Comparison of ENCODE assay signal across 11 cellular contexts in genomic region chr1:231800071-231800470, GRCh38.
DNase-seq lines count a peak whose midpoint lies in the region; ATAC-seq and TF ChIP-seq lines count a peak whose summit lies in the region.
"Had no signal": no experiment of that assay in that cellular context is flagged by ENCODE, and none has a peak within 500 bp of the region (broad histone marks: within the 10 kb centered on the region; RNA-seq: fewer than 3 reads in every experiment).

No MANE protein-coding gene starts in this region.

- POLR2A ChIA-PET in naive thymus-derived CD8-positive, alpha-beta T cell (lab: Charles Lee), result no interaction called here

- DNase-seq in EH (ENCODE audit: low read depth), result peak; percentile 76
- peak; percentile 28 for DNase-seq in MV-4-11 (lab: John Stamatoyannopoulos, UW)
- DNase-seq in endothelial cell (ENCODE audit: low spot score), result no peak
- DNase-seq in naive thymus-derived CD8-positive, alpha-beta T cell, result no peak
- no peak for DNase-seq in nephron progenitor cell
- DNase-seq in NCI-H2029 treated with DMSO at 0.1 percent for 48 hours (lab: John Stamatoyannopoulos, UW), result no peak
- DNase-seq: MM.1S, NCI-H526 treated with DMSO at 0.1 percent for 48 hours, right lobe of liver, SHP77 treated with DMSO at 0.1 percent for 48 hours had no signal

- peak overlapping the region; percentile 87 for H3K4me3 Mint-ChIP-seq in endothelial cell (ENCODE audit: unreplicated experiment)
- H3K4me3 Mint-ChIP-seq in naive thymus-derived CD8-positive, alpha-beta T cell, result no peak overlapping the region
- H3K4me3 Mint-ChIP-seq in nephron progenitor cell, result no peak overlapping the region

- H3K27ac Mint-ChIP-seq in endothelial cell (ENCODE audit: unreplicated experiment) (peak overlapping the region; percentile 93), nephron progenitor cell (no peak overlapping the region)
- peak overlapping the region in 6 of 10 donors; percentile 18 to 82 (median 48) for H3K27ac Mint-ChIP-seq in naive thymus-derived CD8-positive, alpha-beta T cell

- H3K9me3 Mint-ChIP-seq in endothelial cell (ENCODE audit: unreplicated experiment) (peaks cover 8% of the 10 kb centered on the region), nephron progenitor cell (peaks cover 19% of the 10 kb centered on the region)
- peaks cover 0 to 11% (median 3%) of the 10 kb centered on the region in 9 donors for H3K9me3 Mint-ChIP-seq in naive thymus-derived CD8-positive, alpha-beta T cell

- peaks cover 62% of the 10 kb centered on the region for H3K36me3 Mint-ChIP-seq in endothelial cell (ENCODE audit: low read depth, unreplicated experiment)
- H3K36me3 Mint-ChIP-seq in naive thymus-derived CD8-positive, alpha-beta T cell, result peaks cover 7 to 63% (median 45%) of the 10 kb centered on the region in 3 donors
- H3K36me3 Mint-ChIP-seq in nephron progenitor cell (ENCODE audit: low read depth), result peaks cover 38% of the 10 kb centered on the region

- no peak for ATAC-seq in naive thymus-derived CD8-positive, alpha-beta T cell
- no peak for ATAC-seq in GM18873 (IDR thresholded peaks at IDR 0.05; ENCODE audit: low FRiP score, unreplicated experiment)
- ATAC-seq: right lobe of liver had no signal

- TF ChIP-seq CTCF in endothelial cell (IDR thresholded peaks at IDR 0.05; ENCODE audit: unreplicated experiment), result no peak
- TF ChIP-seq CTCF in nephron progenitor cell (IDR thresholded peaks at IDR 0.05), result no peak

- H3K27me3 Mint-ChIP-seq in endothelial cell (ENCODE audit: unreplicated experiment) (peaks cover 14% of the 10 kb centered on the region), nephron progenitor cell (ENCODE audit: low read depth, poor library complexity) (peaks cover 4% of the 10 kb centered on the region)
- no peaks in the 10 kb centered on the region for H3K27me3 Mint-ChIP-seq in naive thymus-derived CD8-positive, alpha-beta T cell

- H3K4me1 Mint-ChIP-seq in endothelial cell (ENCODE audit: unreplicated experiment) (peaks cover 3% of the 10 kb centered on the region), nephron progenitor cell (peaks cover 20% of the 10 kb centered on the region)
- peaks cover 0 to 2% (median 0%) of the 10 kb centered on the region in 4 donors for H3K4me1 Mint-ChIP-seq in naive thymus-derived CD8-positive, alpha-beta T cell

Comparison
In these comparisons a context has a peak if more than half of its experiments do, and no peak if none do; other contexts are left out.
1. DNase-seq: peak in EH (single experiment) and MV-4-11 (single experiment); none in endothelial cell (single experiment), naive thymus-derived CD8-positive, alpha-beta T cell (0 of 10), nephron progenitor cell (single experiment) and NCI-H2029 treated with DMSO at 0.1 percent for 48 hours (single experiment).